ENCODE assay signal across 15 cellular contexts in the genomic region with DNA sequence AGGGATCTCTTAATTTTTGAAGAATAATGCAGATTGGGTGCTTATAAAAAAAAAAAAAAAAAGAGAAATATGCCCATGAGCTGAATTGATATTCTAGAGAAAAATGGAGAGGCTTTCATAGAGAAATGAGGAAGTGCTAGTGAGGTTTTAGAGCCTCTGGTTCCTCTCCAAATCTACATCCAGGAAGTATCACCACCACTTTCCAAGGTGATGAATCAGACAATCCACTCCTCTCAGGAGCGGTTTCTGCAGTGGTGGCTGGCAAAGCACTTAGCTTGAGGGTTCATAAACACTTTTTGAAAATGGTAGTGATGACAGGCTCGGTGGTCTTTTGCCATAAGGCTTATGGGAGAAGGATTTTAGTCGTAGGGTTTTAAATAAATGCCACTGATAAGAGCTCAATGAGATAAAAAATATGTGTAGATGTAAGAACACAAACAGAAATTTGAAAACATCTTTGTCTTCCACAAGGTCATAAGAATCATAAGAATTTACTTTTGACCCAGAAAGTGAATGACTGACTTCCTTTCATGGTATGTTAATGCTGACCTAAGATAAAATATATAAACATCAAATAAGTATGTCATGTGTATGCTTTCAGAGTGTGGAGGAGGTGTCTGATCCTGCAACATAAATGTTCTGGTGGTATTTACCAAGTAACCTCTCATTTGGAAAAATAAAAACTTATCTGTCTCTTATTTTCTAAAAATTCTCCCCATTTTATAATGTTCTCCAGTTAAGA. TPM values are rescaled to one million over a fixed set of nuclear protein-coding genes. Genes with fewer than 3 reads are reported as not detected.
DNase-seq lines count a peak whose midpoint lies in the region; ATAC-seq, FAIRE-seq and TF ChIP-seq lines count a peak whose summit lies in the region.
"Had no signal": no experiment of that assay in that cellular context is flagged by ENCODE, and none has a peak within 500 bp of the region (broad histone marks: within the 10 kb centered on the region; RNA-seq: fewer than 3 reads in every experiment).

No MANE protein-coding gene starts in this region.

- H3K27ac ChIP-seq in GM12878 (ENCODE audit: control insufficient read depth, insufficient read depth) (no peak overlapping the region), lung (ENCODE audit: low read depth in 1 of 2, low read length in 1 of 2) (no peak overlapping the region)
- H3K27ac ChIP-seq: ovary, testis had no signal

- no peak for FAIRE-seq in GM12878 (lab: Jason Lieb, UNC)
- FAIRE-seq: RCC 7860 had no signal

- TF ChIP-seq POLR2A in NB4 (IDR thresholded peaks at IDR 0.05; ENCODE audit: extremely low read depth, insufficient read length) (no peak), GM12878 (IDR thresholded peaks at IDR 0.05; ENCODE audit: low read depth, low read length) (no peak)

- in situ Hi-C loops in GM12878 (cut with MboI) = no loop called here

- H3K9me3 ChIP-seq in GM12878 (replicated peaks; ENCODE audit: control insufficient read depth, insufficient read depth, low read length) (no peaks in the 10 kb centered on the region; the same call in 2 of the 3 replicates), lung (ENCODE audit: control insufficient read depth in 2 of 2, insufficient read depth in 1 of 2, low read length in 1 of 2) (no peaks in the 10 kb centered on the region), T-helper 17 cell (ENCODE audit: control insufficient read depth, low read length, poor library complexity, severe bottlenecking) (no peaks in the 10 kb centered on the region)
- H3K9me3 ChIP-seq: ovary, testis had no signal

- no peak overlapping the region for H3K4me3 ChIP-seq in NB4 (ENCODE audit: low read depth, low read length)
- no peak overlapping the region for H3K4me3 ChIP-seq in GM12878
- H3K4me3 ChIP-seq in lung = no peak overlapping the region
- H3K4me3 ChIP-seq: ovary, testis had no signal

- H3K36me3 Mint-ChIP-seq in T-helper 17 cell (ENCODE audit: low read depth) = no peaks in the 10 kb centered on the region
- no peaks in the 10 kb centered on the region for H3K36me3 Mint-ChIP-seq in activated naive CD4-positive, alpha-beta T cell treated with anti-CD3 and anti-CD28 coated beads, Interleukin-2, amount 50 U/mL, for 72 hours

- DNase-seq in DMS53 (lab: John Stamatoyannopoulos, UW) (peak; percentile 60), NB4 (ENCODE audit: low read depth) (peak; percentile 68), GM12878 (ENCODE audit: low read depth, low spot score) (no peak), lung (ENCODE audit: low spot score) (no peak), T-helper 17 cell (no peak), posterior vena cava (ENCODE audit: low spot score) (no peak), NCI-H128 (lab: John Stamatoyannopoulos, UW; ENCODE audit: unreplicated experiment) (no peak)
- no peak for DNase-seq in activated naive CD4-positive, alpha-beta T cell treated with anti-CD3 and anti-CD28 coated beads, Interleukin-2, amount 50 U/mL, for 72 hours (ENCODE audit: low spot score in 2 of 2)
- DNase-seq: activated CD4-positive, CD25-positive, alpha-beta regulatory T cell; foreskin fibroblast; NCI-H1694 treated with DMSO at 0.1 percent for 48 hours; ovary; testis had no signal

- H3K9me3 Mint-ChIP-seq in activated naive CD4-positive, alpha-beta T cell treated with anti-CD3 and anti-CD28 coated beads, Interleukin-2, amount 50 U/mL, for 72 hours = no peaks in the 10 kb centered on the region

- H3K36me3 ChIP-seq in GM12878 (ENCODE audit: control insufficient read depth in 2 of 2, insufficient read depth in 2 of 2, low read length in 1 of 2) (no peaks in the 10 kb centered on the region), lung (ENCODE audit: control insufficient read depth in 2 of 2, insufficient read depth in 2 of 2, low read length in 2 of 2) (no peaks in the 10 kb centered on the region)
- H3K36me3 ChIP-seq: ovary had no signal

- H3K4me2 ChIP-seq in GM12878 (ENCODE audit: control insufficient read depth, insufficient read depth) = no peak overlapping the region

- H3K4me1 Mint-ChIP-seq in T-helper 17 cell = no peaks in the 10 kb centered on the region

- SMC1A ChIA-PET in GM12878 (lab: Charles Lee; ENCODE audit: uncharacterized antibody, unreplicated experiment) = no interaction called here

- ATAC-seq in GM12878 = peak; percentile 39; the same call in 2 of the 3 replicates
- ATAC-seq in lung (ENCODE audit: insufficient read depth, low FRiP score) = peak; percentile 75
- ATAC-seq in T-helper 17 cell = no peak
- ATAC-seq in activated naive CD4-positive, alpha-beta T cell treated with anti-CD3 and anti-CD28 coated beads, Interleukin-2, amount 50 U/mL, for 72 hours = no peak

- no peak overlapping the region for H3K27ac Mint-ChIP-seq in T-helper 17 cell
- no peak overlapping the region for H3K27ac Mint-ChIP-seq in activated naive CD4-positive, alpha-beta T cell treated with anti-CD3 and anti-CD28 coated beads, Interleukin-2, amount 50 U/mL, for 72 hours
- H3K27ac Mint-ChIP-seq: activated T-helper 1 cell treated with anti-CD3 and anti-CD28 coated beads, Interleukin-12 subunit alpha, Interleukin-12 subunit beta, Interleukin-2, Interleukin-4 antibody, amounts not matched to agents 30 ng/mL and 10 ng/mL and 1 ng/mL, durations not matched to agents 14 hours and 24 hours and 36 hours had no signal

- H2AFZ ChIP-seq in GM12878 (ENCODE audit: control insufficient read depth, low read depth, low read length) = no peak overlapping the region

- no peak overlapping the region for H3K9ac ChIP-seq in GM12878 (ENCODE audit: control insufficient read depth, insufficient read depth, low read length)

- BruUV-seq in GM12878 (replicated peaks; lab: Mats Ljungman, UMichigan) = no TSS peak

- intact Hi-C loops in GM12878 (cut with micrococcal nuclease; ENCODE audit: unreplicated experiment) (no loop called here), posterior vena cava (cut with DNase I) (no loop called here)

- H3K27me3 ChIP-seq in GM12878 (replicated peaks in 1 of 2; ENCODE audit: control insufficient read depth in 2 of 2, insufficient read depth in 2 of 2, low read length in 1 of 2) = no peaks in the 10 kb centered on the region
- no peaks in the 10 kb centered on the region for H3K27me3 ChIP-seq in lung (ENCODE audit: control insufficient read depth, insufficient read depth)
- H3K27me3 ChIP-seq: ovary, testis had no signal

- 0% methylated on average over 3 of the region's 3 CpGs for WGBS in GM12878 (ENCODE audit: insufficient coverage, insufficient replicate concordance, low lambda C conversion rate, missing lambda C conversion rate)
- 33 to 45% methylated on average over 3 of the region's 3 CpGs for WGBS in lung, 2 donors

- no peaks in the 10 kb centered on the region for H3K79me2 ChIP-seq in GM12878 (ENCODE audit: control insufficient read depth, insufficient read depth, low read length)

- H3K4me1 ChIP-seq in GM12878 (ENCODE audit: control insufficient read depth, insufficient read depth, low read length) (no peaks in the 10 kb centered on the region), lung (ENCODE audit: control insufficient read depth in 2 of 2, insufficient read depth in 2 of 2, low read length in 2 of 2) (peaks cover 0 to 7% of the 10 kb centered on the region in 2 donors)
- H3K4me1 ChIP-seq: testis had no signal

- RAD21 ChIA-PET in GM12878 (lab: Charles Lee; ENCODE audit: unreplicated experiment) = no interaction called here

- POLR2A ChIA-PET in GM12878 (lab: Charles Lee) = interaction anchor here (0.7 to 1.2 kb wide), 2 partner anchors 31 to 248 kb away, joined by 3 to 4 read pairs; no protein-coding TSS in a partner anchor

- TF ChIP-seq CTCF in NB4 (IDR thresholded peaks at IDR 0.05; ENCODE audit: low read depth, low read length) (no peak), GM12878 (IDR thresholded peaks at IDR 0.05 in 2 of 3, conservative IDR thresholded peaks at IDR 0.05 in 1 of 3; ENCODE audit: control insufficient read depth in 2 of 3, extremely low read depth in 1 of 3, insufficient read depth in 1 of 3, low read depth in 3 of 3, low read length in 3 of 3) (no peak), lung (IDR thresholded peaks at IDR 0.05; ENCODE audit: control extremely low read depth, extremely low read depth) (no peak)

- no peaks in the 10 kb centered on the region for H3K27me3 Mint-ChIP-seq in T-helper 17 cell

- no peaks in the 10 kb centered on the region for H4K20me1 ChIP-seq in GM12878 (ENCODE audit: control insufficient read depth, insufficient read depth)

- TF ChIP-seq RAD21 in GM12878 (IDR thresholded peaks at IDR 0.05; ENCODE audit: insufficient read depth, low read depth, low read length) = no peak

- no peak overlapping the region for H3K4me3 Mint-ChIP-seq in T-helper 17 cell
- H3K4me3 Mint-ChIP-seq: activated T-helper 1 cell treated with anti-CD3 and anti-CD28 coated beads, Interleukin-12 subunit alpha, Interleukin-12 subunit beta, Interleukin-2, Interleukin-4 antibody, amounts not matched to agents 30 ng/mL and 10 ng/mL and 1 ng/mL, durations not matched to agents 14 hours and 24 hours and 36 hours had no signal

- CTCF ChIA-PET in GM12878 (lab: Yijun Ruan, JAX) = interaction anchor here (0.7 to 1.0 kb wide), 2 partner anchors 218 to 304 kb away, joined by 3 to 5 read pairs; no protein-coding TSS in a partner anchor

- no peak for TF ChIP-seq EP300 in GM12878 (IDR thresholded peaks at IDR 0.05; ENCODE audit: borderline replicate concordance in 1 of 2, control insufficient read depth in 1 of 2, low read depth in 2 of 2, low read length in 2 of 2)

TF ChIP-seq in GM12878, 131 proteins besides CTCF, POLR2A, EP300 and RAD21 (continues in another document):
- peak; percentile 87 for TF ChIP-seq SPI1 (IDR thresholded peaks at IDR 0.05; ENCODE audit: borderline replicate concordance, insufficient read depth, low read depth, low read length)

RNA-seq across cellular contexts. Expression of gene DSG1, which starts 42.1 kb away (rescaled TPM):
- total RNA-seq in GM12878 (2013; cell fraction: nucleolus; rRNA removed) = not detected in 2 replicates
- 4.9 and 5.2 TPM in 2 replicates for total RNA-seq in GM12878 (2014; rRNA removed)
- 4.5 and 5.0 TPM in 2 replicates for total RNA-seq in GM12878 (2014; rRNA removed; fragmentation: Illumina TruSeq; extraction: Trizol)
- 2.8 and 3.9 TPM in 2 replicates for total RNA-seq in GM12878 (2021)
- 0.04 TPM for polyA plus RNA-seq in GM12878 (2011; ENCODE audit: low read depth)
- 0.10 TPM in 1 of 2 replicates, not detected in the other for polyA plus RNA-seq in GM12878 (2011; rRNA removed)
- polyA plus RNA-seq in GM12878 (2011; cell fraction: cytosol; rRNA removed) = not detected in 2 replicates
- not detected in 2 replicates for polyA plus RNA-seq in GM12878 (2011; cell fraction: nucleus; rRNA removed)
- polyA plus RNA-seq in GM12878 (2012) = 0.10 TPM in 1 of 2 replicates, not detected in the other
- 3.6 and 4.6 TPM in 2 replicates for polyA plus RNA-seq in GM12878 (2014; fragmentation: Illumina TruSeq; extraction: Trizol)
- under 1 TPM; 0.48 to 0.71 TPM for polyA plus RNA-seq in GM12878 (2014; fragmentation: Nextera tagmentation; extraction: Ambion mirVana)
- 1.7 and 2.0 TPM in 2 replicates for polyA plus RNA-seq in GM12878 (2014; rRNA removed)
- 1 to 10 TPM; 2.3 to 3.5 TPM for polyA plus RNA-seq in GM12878 (2016; fragmentation: Nextera tagmentation; extraction: Ambion mirVana)
- not detected in 2 replicates for polyA minus RNA-seq in GM12878 (2011; rRNA and poly(A)+ RNA removed)
- not detected in 2 replicates for polyA minus RNA-seq in GM12878 (2011; cell fraction: cytosol; rRNA and poly(A)+ RNA removed)
- not detected in 2 replicates for polyA minus RNA-seq in GM12878 (2011; cell fraction: nucleus; rRNA and poly(A)+ RNA removed)
- total RNA-seq in lung = not detected
- polyA plus RNA-seq in lung = not detected
- not detected for total RNA-seq in T-helper 17 cell
- not detected for total RNA-seq in activated naive CD4-positive, alpha-beta T cell treated with anti-CD3 and anti-CD28 coated beads, Interleukin-2, amount 50 U/mL, for 72 hours
- not detected for total RNA-seq in posterior vena cava
- total RNA-seq: activated T-helper 1 cell treated with anti-CD3 and anti-CD28 coated beads, Interleukin-12 subunit alpha, Interleukin-12 subunit beta, Interleukin-2, Interleukin-4 antibody, amounts not matched to agents 30 ng/mL and 10 ng/mL and 1 ng/mL, durations not matched to agents 14 hours and 24 hours and 36 hours; ovary had no signal
- polyA plus RNA-seq: ovary had no signal

Comparison
In these comparisons a context has a peak if more than half of its experiments do, and no peak if none do; other contexts are left out.
1. DNase-seq: peak in DMS53 (single experiment) and NB4 (single experiment); none in GM12878 (single experiment), lung (single experiment), T-helper 17 cell (0 of 3), activated naive CD4-positive, alpha-beta T cell treated with anti-CD3 and anti-CD28 coated beads, Interleukin-2, amount 50 U/mL, for 72 hours (0 of 2), posterior vena cava (single experiment) and NCI-H128 (single experiment).
2. ATAC-seq: peak in GM12878 (single experiment) and lung (single experiment); none in T-helper 17 cell (single experiment) and activated naive CD4-positive, alpha-beta T cell treated with anti-CD3 and anti-CD28 coated beads, Interleukin-2, amount 50 U/mL, for 72 hours (0 of 2).